Comparison of ENCODE assay signal across 28 cellular contexts in the genomic region with DNA sequence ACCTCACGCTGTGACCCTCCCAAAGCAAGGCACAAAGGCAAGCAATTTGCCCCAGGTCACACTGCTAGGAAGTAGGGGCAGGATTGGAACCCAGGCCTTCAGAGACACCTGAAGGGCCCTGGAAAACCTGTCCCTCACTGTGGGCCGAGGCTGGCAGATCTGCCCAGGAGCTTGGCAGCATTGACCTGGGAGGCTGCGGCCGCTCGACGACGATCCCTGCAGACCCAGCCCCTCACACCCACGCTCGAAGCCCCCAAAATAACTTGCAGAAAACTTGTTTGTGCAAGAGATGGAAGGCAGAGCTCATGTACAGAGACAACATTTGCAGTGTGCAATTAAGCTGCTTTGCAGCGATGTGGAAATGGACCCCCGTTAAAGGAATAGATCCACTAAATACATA.
"Had no signal": no experiment of that assay in that cellular context is flagged by ENCODE, and none has a peak within 500 bp of the region (broad histone marks: within the 10 kb centered on the region; RNA-seq: fewer than 3 reads in every experiment).

No MANE protein-coding gene starts in this region.

- DNase-seq: activated B cell treated with CpG ODN at 0.5 μM for 24 hours; activated CD4-positive, alpha-beta T cell treated with anti-CD3 and anti-CD28 coated beads for 48 hours; activated CD4-positive, alpha-beta T cell treated with anti-CD3 and anti-CD28 coated beads, Interleukin-2, amount 50 U/mL, for 1 hour; activated CD4-positive, alpha-beta T cell treated with anti-CD3 and anti-CD28 coated beads, Interleukin-2, amount 50 U/mL, for 48 hours; activated CD8-positive, alpha-beta memory T cell treated with anti-CD3 and anti-CD28 coated beads for 24 hours; activated CD8-positive, alpha-beta T cell treated with anti-CD3 and anti-CD28 coated beads for 36 hours; activated effector memory CD4-positive, alpha-beta T cell treated with Interleukin-2 at 50 U/mL for 16 hours; activated gamma-delta T cell treated with Interleukin-2 at 50 U/mL for 16 hours; activated naive CD4-positive, alpha-beta T cell treated with anti-CD3 and anti-CD28 coated beads, Interleukin-2, amount 50 U/mL, for 16 hours; activated naive CD4-positive, alpha-beta T cell treated with Interleukin-2 at 50 U/mL for 16 hours; activated T-cell treated with anti-CD3 and anti-CD28 coated beads, Interleukin-2, amount 50 U/mL, for 4 hours; amygdala; body of pancreas; central memory CD4-positive, alpha-beta T cell; cerebellar nuclear complex; dorsolateral prefrontal cortex; effector memory CD4-positive, alpha-beta T cell; endodermal cell; foreskin fibroblast; head of caudate nucleus; T-helper 1 cell; T-helper 17 cell; T1000; WERI-Rb-1 had no signal

- H3K4me3 ChIP-seq: body of pancreas, coronary artery, dorsolateral prefrontal cortex had no signal

- H3K27ac ChIP-seq: body of pancreas, coronary artery, dorsolateral prefrontal cortex, WERI-Rb-1 had no signal

- H3K9me3 ChIP-seq: body of pancreas had no signal

- H3K27me3 ChIP-seq: body of pancreas, dorsolateral prefrontal cortex had no signal

- H3K4me1 ChIP-seq: body of pancreas had no signal

- H3K36me3 ChIP-seq: WERI-Rb-1 had no signal

- ATAC-seq: activated CD4-positive, CD25-positive, alpha-beta regulatory T cell treated with anti-CD3 and anti-CD28 coated beads, Interleukin-2, amount 50 U/mL, for 24 hours; activated CD8-positive, alpha-beta T cell treated with anti-CD3 and anti-CD28 coated beads for 36 hours; activated T-cell treated with anti-CD3 and anti-CD28 coated beads, Interleukin-2, amount 50 U/mL, for 4 hours; activated T-helper 17 cell treated with anti-CD3 and anti-CD28 coated beads, Interleukin-2, amount 50 U/mL, for 72 hours; body of pancreas; esophagus mucosa; T-helper 17 cell had no signal
